8 cellular contexts compared by ENCODE assay signal in genomic region chr1:184805667-184806295, GRCh38. TPM values are rescaled to one million over a fixed set of nuclear protein-coding genes. Genes with fewer than 3 reads are reported as not detected.
DNase-seq lines count a peak whose midpoint lies in the region; ATAC-seq and TF ChIP-seq lines count a peak whose summit lies in the region.

No MANE protein-coding gene starts in this region.

- POLR2A ChIA-PET in CD4-positive, alpha-beta T cell (lab: Charles Lee), result interaction anchor here (1.0 to 1.3 kb wide), 4 partner anchors 169 to 364 kb away, joined by 3 to 8 read pairs (median 4); partner anchors contain the start of gene NIBAN1
- POLR2A ChIA-PET in activated CD4-positive, alpha-beta memory T cell treated with anti-CD3 and anti-CD28 coated beads, Interleukin-2, amount 10 ng/mL, durations not matched to agents 7 days and 5 days (lab: Charles Lee), result interaction anchor here (0.9 to 4.6 kb wide), 6 partner anchors 86 to 178 kb away, joined by 3 to 19 read pairs (median 5); partner anchors contain the start of gene NIBAN1

- no peaks in the 10 kb centered on the region for H3K27me3 ChIP-seq in CD4-positive, alpha-beta T cell (ENCODE audit: control insufficient read depth, insufficient read depth, low read length)

- H3K9me3 ChIP-seq in CD4-positive, alpha-beta T cell (ENCODE audit: control insufficient read depth, low read length), result no peaks in the 10 kb centered on the region

- H3K27ac Mint-ChIP-seq in CD4-positive, alpha-beta T cell, result no peak overlapping the region
- H3K27ac Mint-ChIP-seq in activated CD4-positive, alpha-beta memory T cell treated with anti-CD3 and anti-CD28 coated beads, Interleukin-2, amount 10 ng/mL, durations not matched to agents 7 days and 5 days, result no peak overlapping the region
- no peak overlapping the region for H3K27ac Mint-ChIP-seq in memory B cell

- no peaks in the 10 kb centered on the region for H3K27me3 Mint-ChIP-seq in CD4-positive, alpha-beta T cell
- H3K27me3 Mint-ChIP-seq in activated CD4-positive, alpha-beta memory T cell treated with anti-CD3 and anti-CD28 coated beads, Interleukin-2, amount 10 ng/mL, durations not matched to agents 7 days and 5 days, result no peaks in the 10 kb centered on the region
- H3K27me3 Mint-ChIP-seq in memory B cell, result no peaks in the 10 kb centered on the region

- peak; percentile 69 to 84 (median 77) for DNase-seq in CD4-positive, alpha-beta T cell
- DNase-seq in NCI-H748 treated with DMSO at 0.1 percent for 48 hours (lab: John Stamatoyannopoulos, UW) (peak; percentile 63), memory B cell (ENCODE audit: low spot score in 2 of 2) (peak; percentile 79 to 85)
- DNase-seq in activated CD4-positive, alpha-beta memory T cell treated with anti-CD3 and anti-CD28 coated beads, Interleukin-2, amount 10 ng/mL, durations not matched to agents 7 days and 5 days, result peak; percentile 84
- peak; percentile 77 for DNase-seq in effector CD4-positive, alpha-beta T cell
- DNase-seq in stimulated activated CD8-positive, alpha-beta memory T cell treated with anti-CD3 and anti-CD28 coated beads, Interleukin-12 subunit alpha, Interleukin-12 subunit beta, amount 100 ng/mL, for 24 hours (ENCODE audit: extremely low read depth), result peak; percentile 54

- H3K9me3 Mint-ChIP-seq in CD4-positive, alpha-beta T cell, result no peaks in the 10 kb centered on the region
- H3K9me3 Mint-ChIP-seq in activated CD4-positive, alpha-beta memory T cell treated with anti-CD3 and anti-CD28 coated beads, Interleukin-2, amount 10 ng/mL, durations not matched to agents 7 days and 5 days, result no peaks in the 10 kb centered on the region
- H3K9me3 Mint-ChIP-seq in memory B cell, result no peaks in the 10 kb centered on the region

- peak; percentile 96 for TF ChIP-seq CTCF in CD4-positive, alpha-beta T cell (IDR thresholded peaks at IDR 0.05)

- H3K4me3 Mint-ChIP-seq in CD4-positive, alpha-beta T cell, result no peak overlapping the region
- H3K4me3 Mint-ChIP-seq in activated CD4-positive, alpha-beta memory T cell treated with anti-CD3 and anti-CD28 coated beads, Interleukin-2, amount 10 ng/mL, durations not matched to agents 7 days and 5 days, result no peak overlapping the region
- no peak overlapping the region for H3K4me3 Mint-ChIP-seq in memory B cell

- ATAC-seq in CD4-positive, alpha-beta T cell (ENCODE audit: poor library complexity), result peak; percentile 96
- ATAC-seq in GM19452 (IDR thresholded peaks at IDR 0.05; ENCODE audit: unreplicated experiment), result peak; percentile 78
- ATAC-seq in HG03571 (IDR thresholded peaks at IDR 0.05; ENCODE audit: unreplicated experiment), result peak; percentile 87
- ATAC-seq in memory B cell (ENCODE audit: low read depth), result peak; percentile 92

- CTCF ChIA-PET in CD4-positive, alpha-beta T cell (lab: Charles Lee), result interaction anchor here (0.5 to 2.8 kb wide), 16 partner anchors 9 to 364 kb away, joined by 3 to 21 read pairs (median 4); partner anchors contain the start of gene NIBAN1
- CTCF ChIA-PET in activated CD4-positive, alpha-beta memory T cell treated with anti-CD3 and anti-CD28 coated beads, Interleukin-2, amount 10 ng/mL, durations not matched to agents 7 days and 5 days (lab: Charles Lee), result interaction anchor here (0.5 to 5.4 kb wide), 39 partner anchors 8 to 755 kb away, joined by 3 to 158 read pairs (median 4); partner anchors contain the start of genes C1orf21, NIBAN1, RNF2 and SWT1

- H3K36me3 Mint-ChIP-seq in CD4-positive, alpha-beta T cell (ENCODE audit: low read depth), result no peaks in the 10 kb centered on the region
- H3K36me3 Mint-ChIP-seq in activated CD4-positive, alpha-beta memory T cell treated with anti-CD3 and anti-CD28 coated beads, Interleukin-2, amount 10 ng/mL, durations not matched to agents 7 days and 5 days (ENCODE audit: low read depth), result peaks cover 58% of the 10 kb centered on the region
- H3K36me3 Mint-ChIP-seq in memory B cell, result no peaks in the 10 kb centered on the region

- no peak overlapping the region for H3K27ac ChIP-seq in CD4-positive, alpha-beta T cell (ENCODE audit: low read depth, low read length)

- intact Hi-C loops in CD4-positive, alpha-beta T cell (cut with DNase I, micrococcal nuclease), result loop anchor here (1.0 to 10.0 kb wide), 8 partner anchors 177 to 1409 kb away; no protein-coding TSS in a partner anchor

- no peaks in the 10 kb centered on the region for H3K4me1 Mint-ChIP-seq in CD4-positive, alpha-beta T cell (ENCODE audit: low read depth)
- H3K4me1 Mint-ChIP-seq in activated CD4-positive, alpha-beta memory T cell treated with anti-CD3 and anti-CD28 coated beads, Interleukin-2, amount 10 ng/mL, durations not matched to agents 7 days and 5 days, result peaks cover 5% of the 10 kb centered on the region
- H3K4me1 Mint-ChIP-seq in memory B cell, result peaks cover 7% of the 10 kb centered on the region

RNA-seq across cellular contexts. Expression of gene EDEM3, which starts 51.1 kb away (rescaled TPM):
- 10 to 100 TPM; 19.9 to 20.0 TPM for total RNA-seq in CD4-positive, alpha-beta T cell
- 10 to 100 TPM; 39.3 to 42.9 TPM for total RNA-seq in activated CD4-positive, alpha-beta memory T cell treated with anti-CD3 and anti-CD28 coated beads, Interleukin-2, amount 10 ng/mL, durations not matched to agents 7 days and 5 days
